Comparison of ENCODE assay signal across 8 cellular contexts in the genomic region with DNA sequence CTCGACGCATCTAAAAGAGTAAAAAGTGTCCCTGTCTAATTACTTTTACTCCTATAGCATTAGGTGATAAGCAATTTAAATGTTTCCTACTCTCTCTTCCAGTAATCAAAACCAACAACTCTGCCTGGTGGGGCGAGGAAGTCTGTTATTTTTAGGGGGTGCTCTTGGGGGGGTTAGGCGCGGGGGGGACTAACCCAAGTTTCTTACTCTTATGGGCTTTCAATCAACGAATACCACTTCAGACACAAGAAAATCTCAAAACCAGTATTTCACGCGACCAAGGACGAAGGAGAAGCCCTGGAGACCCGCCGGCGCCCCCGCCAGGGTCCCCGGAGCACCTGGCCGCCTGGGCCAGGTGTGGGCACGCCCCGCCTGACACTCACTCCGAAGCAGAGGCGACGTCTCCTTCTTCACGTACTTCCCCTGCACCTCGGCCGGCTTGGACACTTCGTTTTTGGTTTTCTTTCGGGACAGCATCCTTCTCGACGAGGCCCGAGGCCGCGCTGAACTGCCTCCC. TPM values are rescaled to one million over a fixed set of nuclear protein-coding genes. Genes with fewer than 3 reads are reported as not detected.
DNase-seq lines count a peak whose midpoint lies in the region; ATAC-seq and TF ChIP-seq lines count a peak whose summit lies in the region.

No MANE protein-coding gene starts in this region.

- H3K27me3 ChIP-seq in HUES6 (ENCODE audit: control insufficient read depth, insufficient read depth, low read length): no peaks in the 10 kb centered on the region
- H3K27me3 ChIP-seq in foreskin keratinocyte: no peaks in the 10 kb centered on the region

- no peaks in the 10 kb centered on the region for H3K9me3 ChIP-seq in HUES6 (ENCODE audit: control insufficient read depth, insufficient read depth, low read depth, low read length)

- H3K27ac ChIP-seq in HUES6 (ENCODE audit: low read depth, low read length) (peak overlapping the region; percentile 89), foreskin keratinocyte (peak overlapping the region; percentile 79)

- ATAC-seq in GM21367 (IDR thresholded peaks at IDR 0.05; ENCODE audit: unreplicated experiment): peak; percentile 21
- peak; percentile 54 for ATAC-seq in foreskin keratinocyte

- H3K4me3 ChIP-seq in HUES6 (ENCODE audit: low read depth, low read length) (peak overlapping the region; percentile 65), retinal pigment epithelial cell (ENCODE audit: low read length) (peak overlapping the region; percentile 86)

- H3K36me3 ChIP-seq in HUES6 (ENCODE audit: control insufficient read depth, insufficient read depth, low read length): peaks cover 17% of the 10 kb centered on the region

- DNase-seq in GM10266 (ENCODE audit: extremely low spot score) (peak; percentile 21), foreskin keratinocyte (peak in 1 of 2 donors; percentile 25), retinal pigment epithelial cell (ENCODE audit: low read depth) (no peak), kidney tubule cell (ENCODE audit: low spot score) (no peak), NCI-H226 (no peak)
- peak; percentile 76 for DNase-seq in activated CD8-positive, alpha-beta memory T cell treated with anti-CD3 and anti-CD28 coated beads, Interleukin-2, amount 50 U/mL, for 48 hours

- peaks cover 20% of the 10 kb centered on the region for H3K4me1 ChIP-seq in HUES6 (ENCODE audit: control insufficient read depth, insufficient read depth, low read length)
- H3K4me1 ChIP-seq in foreskin keratinocyte: peaks cover 28% of the 10 kb centered on the region

- TF ChIP-seq CTCF in GM10266 (IDR thresholded peaks at IDR 0.05; ENCODE audit: control insufficient read depth, insufficient read depth, low read depth, missing control alignments) (no peak), foreskin keratinocyte (conservative IDR thresholded peaks at IDR 0.05) (no peak), retinal pigment epithelial cell (conservative IDR thresholded peaks at IDR 0.05; ENCODE audit: low read depth, low read length) (no peak)

- H3K9ac ChIP-seq in HUES6 (ENCODE audit: low read length): peak overlapping the region; percentile 90

RNA-seq across cellular contexts. Expression of gene SAV1, which starts 0.6 kb away (rescaled TPM):
- total RNA-seq in foreskin keratinocyte: 32.7 and 37.3 TPM in 2 replicates
- 15.1 and 19.2 TPM in 2 replicates for polyA plus RNA-seq in foreskin keratinocyte

Comparison
In these comparisons a context has a peak if more than half of its experiments do, and no peak if none do; other contexts are left out.
1. DNase-seq: peak in GM10266 (single experiment) and activated CD8-positive, alpha-beta memory T cell treated with anti-CD3 and anti-CD28 coated beads, Interleukin-2, amount 50 U/mL, for 48 hours (single experiment); none in retinal pigment epithelial cell (single experiment), kidney tubule cell (single experiment) and NCI-H226 (single experiment).